Comparison of ENCODE assay signal across 19 cellular contexts in genomic region chr1:92503926-92504750, GRCh38. TPM values are rescaled to one million over a fixed set of nuclear protein-coding genes. Genes with fewer than 3 reads are reported as not detected.
DNase-seq lines count a peak whose midpoint lies in the region; ATAC-seq and TF ChIP-seq lines count a peak whose summit lies in the region.
"Had no signal": no experiment of that assay in that cellular context is flagged by ENCODE, and none has a peak within 500 bp of the region (broad histone marks: within the 10 kb centered on the region; RNA-seq: fewer than 3 reads in every experiment).

No MANE protein-coding gene starts in this region.

- no peak overlapping the region for H3K27ac ChIP-seq in gastroesophageal sphincter
- H3K27ac ChIP-seq: transverse colon had no signal

- no peak for TF ChIP-seq EP300 in gastroesophageal sphincter (IDR thresholded peaks at IDR 0.05)

- POLR2A ChIA-PET in activated CD4-positive, alpha-beta T cell treated with anti-CD3 and anti-CD28 coated beads, Interleukin-2, amount 10 ng/mL, durations not matched to agents 7 days and 5 days (lab: Charles Lee): no interaction called here

- H3K4me3 ChIP-seq in gastroesophageal sphincter: no peak overlapping the region
- H3K4me3 ChIP-seq: GM23338, transverse colon had no signal

- intact Hi-C loops in activated T-helper 2 cell treated with anti-CD3 and anti-CD28 coated beads, Interferon-gamma antibody, Interleukin-2, Interleukin-4, amounts not matched to agents 10 μg/mL and 5 μg/mL and 100 μg/mL, durations not matched to agents 14 hours and 24 hours and 36 hours (cut with micrococcal nuclease): loop anchor here (2.0 kb wide), 1 partner anchor 17 kb away; the partner anchor contains the start of gene GFI1
- intact Hi-C loops in Calu3 (cut with micrococcal nuclease; ENCODE audit: unreplicated experiment): no loop called here

- H3K9me3 ChIP-seq in gastroesophageal sphincter: no peaks in the 10 kb centered on the region
- H3K9me3 ChIP-seq: transverse colon had no signal

- H3K4me1 Mint-ChIP-seq in activated CD4-positive, alpha-beta T cell treated with anti-CD3 and anti-CD28 coated beads, Interleukin-2, amount 10 ng/mL, durations not matched to agents 7 days and 5 days: peaks cover 35% of the 10 kb centered on the region
- H3K4me1 Mint-ChIP-seq in activated T-helper 2 cell treated with anti-CD3 and anti-CD28 coated beads, Interferon-gamma antibody, Interleukin-2, Interleukin-4, amounts not matched to agents 10 μg/mL and 5 μg/mL and 100 μg/mL, durations not matched to agents 14 hours and 24 hours and 36 hours (ENCODE audit: low read depth): peaks cover 41% of the 10 kb centered on the region
- peaks cover 13% of the 10 kb centered on the region for H3K4me1 Mint-ChIP-seq in Calu3 (ENCODE audit: low read depth, unreplicated experiment)
- H3K4me1 Mint-ChIP-seq: GM23338, neural crest cell had no signal

- CTCF ChIA-PET in activated CD4-positive, alpha-beta T cell treated with anti-CD3 and anti-CD28 coated beads, Interleukin-2, amount 10 ng/mL, durations not matched to agents 7 days and 5 days (lab: Charles Lee): interaction anchor here (0.7 to 1.3 kb wide), 5 partner anchors 13 to 26 kb away, joined by 3 to 4 read pairs (median 3); partner anchors contain the start of gene GFI1
- CTCF ChIA-PET in Calu3 (lab: Charles Lee): interaction anchor here (0.5 to 1.5 kb wide), 2 partner anchors 24 to 57 kb away, joined by 3 to 4 read pairs; no protein-coding TSS in a partner anchor

- ATAC-seq in HG03354 (IDR thresholded peaks at IDR 0.05; ENCODE audit: poor library complexity, severe bottlenecking, unreplicated experiment) (peak; percentile 26), gastroesophageal sphincter (no peak), GM21360 (IDR thresholded peaks at IDR 0.05; ENCODE audit: unreplicated experiment) (no peak)
- ATAC-seq: GM23338 had no signal

- peak overlapping the region; percentile 60 for H3K27ac Mint-ChIP-seq in activated CD4-positive, alpha-beta T cell treated with anti-CD3 and anti-CD28 coated beads, Interleukin-2, amount 10 ng/mL, durations not matched to agents 7 days and 5 days
- peak overlapping the region; percentile 66 for H3K27ac Mint-ChIP-seq in activated T-helper 2 cell treated with anti-CD3 and anti-CD28 coated beads, Interferon-gamma antibody, Interleukin-2, Interleukin-4, amounts not matched to agents 10 μg/mL and 5 μg/mL and 100 μg/mL, durations not matched to agents 14 hours and 24 hours and 36 hours
- H3K27ac Mint-ChIP-seq in Calu3 (ENCODE audit: unreplicated experiment): no peak overlapping the region
- H3K27ac Mint-ChIP-seq: GM23338, immature natural killer cell had no signal

- H3K36me3 Mint-ChIP-seq in activated CD4-positive, alpha-beta T cell treated with anti-CD3 and anti-CD28 coated beads, Interleukin-2, amount 10 ng/mL, durations not matched to agents 7 days and 5 days (ENCODE audit: low read depth): no peaks in the 10 kb centered on the region
- peaks cover 26% of the 10 kb centered on the region for H3K36me3 Mint-ChIP-seq in activated T-helper 2 cell treated with anti-CD3 and anti-CD28 coated beads, Interferon-gamma antibody, Interleukin-2, Interleukin-4, amounts not matched to agents 10 μg/mL and 5 μg/mL and 100 μg/mL, durations not matched to agents 14 hours and 24 hours and 36 hours (ENCODE audit: low read depth)
- H3K36me3 Mint-ChIP-seq in Calu3 (ENCODE audit: insufficient read depth, unreplicated experiment): no peaks in the 10 kb centered on the region
- H3K36me3 Mint-ChIP-seq: immature natural killer cell had no signal

- no peaks in the 10 kb centered on the region for H3K27me3 ChIP-seq in gastroesophageal sphincter
- H3K27me3 ChIP-seq: transverse colon had no signal

- no peaks in the 10 kb centered on the region for H3K4me1 ChIP-seq in gastroesophageal sphincter
- H3K4me1 ChIP-seq: transverse colon had no signal

- no peak for TF ChIP-seq POLR2A in gastroesophageal sphincter (IDR thresholded peaks at IDR 0.05)

- no peaks in the 10 kb centered on the region for H3K27me3 Mint-ChIP-seq in activated CD4-positive, alpha-beta T cell treated with anti-CD3 and anti-CD28 coated beads, Interleukin-2, amount 10 ng/mL, durations not matched to agents 7 days and 5 days
- H3K27me3 Mint-ChIP-seq in activated T-helper 2 cell treated with anti-CD3 and anti-CD28 coated beads, Interferon-gamma antibody, Interleukin-2, Interleukin-4, amounts not matched to agents 10 μg/mL and 5 μg/mL and 100 μg/mL, durations not matched to agents 14 hours and 24 hours and 36 hours (ENCODE audit: low read depth): no peaks in the 10 kb centered on the region
- H3K27me3 Mint-ChIP-seq in Calu3 (ENCODE audit: unreplicated experiment): no peaks in the 10 kb centered on the region
- H3K27me3 Mint-ChIP-seq: IgD-negative memory B cell had no signal

- no peak overlapping the region for H3K4me3 Mint-ChIP-seq in activated CD4-positive, alpha-beta T cell treated with anti-CD3 and anti-CD28 coated beads, Interleukin-2, amount 10 ng/mL, durations not matched to agents 7 days and 5 days
- no peak overlapping the region for H3K4me3 Mint-ChIP-seq in activated T-helper 2 cell treated with anti-CD3 and anti-CD28 coated beads, Interferon-gamma antibody, Interleukin-2, Interleukin-4, amounts not matched to agents 10 μg/mL and 5 μg/mL and 100 μg/mL, durations not matched to agents 14 hours and 24 hours and 36 hours (ENCODE audit: low read depth)
- H3K4me3 Mint-ChIP-seq in Calu3 (ENCODE audit: low read depth, unreplicated experiment): no peak overlapping the region
- H3K4me3 Mint-ChIP-seq: GM23338, IgD-negative memory B cell, immature natural killer cell, neural crest cell had no signal

- DNase-seq in activated CD4-positive, alpha-beta T cell treated with anti-CD3 and anti-CD28 coated beads, Interleukin-2, amount 10 ng/mL, durations not matched to agents 7 days and 5 days: no peak
- no peak for DNase-seq in activated CD4-positive, alpha-beta T cell treated with anti-CD3 and anti-CD28 coated beads, Interleukin-2, amount 50 U/mL, for 48 hours
- DNase-seq in activated T-helper 2 cell treated with anti-CD3 and anti-CD28 coated beads, Interferon-gamma antibody, Interleukin-2, Interleukin-4, amounts not matched to agents 10 μg/mL and 5 μg/mL and 100 μg/mL, durations not matched to agents 14 hours and 24 hours and 36 hours (ENCODE audit: low spot score): no peak
- DNase-seq in smooth muscle cell of the brain vasculature (ENCODE audit: low read depth, low spot score): peak; percentile 29
- DNase-seq in Calu3: no peak
- DNase-seq: COR-L47; immature natural killer cell; NCI-H146; NCI-H446 treated with DMSO at 0.1 percent for 48 hours; stimulated activated CD4-positive, alpha-beta T cell treated with anti-CD3 and anti-CD28 coated beads, Interleukin-1b, Interleukin-23, amount 100 ng/mL, for 48 hours; transverse colon had no signal

- TF ChIP-seq CTCF in Calu3 (IDR thresholded peaks at IDR 0.05; ENCODE audit: unreplicated experiment) (no peak), gastroesophageal sphincter (IDR thresholded peaks at IDR 0.05) (no peak)

- 55 to 59% methylated on average over 8 to 11 of the region's 11 CpGs for WGBS in gastroesophageal sphincter (ENCODE audit: low coverage in 1 of 2), 2 donors

- H3K36me3 ChIP-seq in gastroesophageal sphincter: no peaks in the 10 kb centered on the region
- H3K36me3 ChIP-seq: transverse colon had no signal

- BruUV-seq in Calu3 (replicated peaks; lab: Mats Ljungman, UMichigan): no TSS peak

- H3K9me3 Mint-ChIP-seq in activated CD4-positive, alpha-beta T cell treated with anti-CD3 and anti-CD28 coated beads, Interleukin-2, amount 10 ng/mL, durations not matched to agents 7 days and 5 days: peaks cover 2% of the 10 kb centered on the region
- H3K9me3 Mint-ChIP-seq in activated T-helper 2 cell treated with anti-CD3 and anti-CD28 coated beads, Interferon-gamma antibody, Interleukin-2, Interleukin-4, amounts not matched to agents 10 μg/mL and 5 μg/mL and 100 μg/mL, durations not matched to agents 14 hours and 24 hours and 36 hours: no peaks in the 10 kb centered on the region
- H3K9me3 Mint-ChIP-seq in Calu3 (ENCODE audit: low read depth, unreplicated experiment): no peaks in the 10 kb centered on the region
- H3K9me3 Mint-ChIP-seq: GM23338, IgD-negative memory B cell, immature natural killer cell, neural crest cell had no signal

RNA-seq across cellular contexts. Expression of gene GFI1, which starts 17.4 kb away (rescaled TPM):
- 10 to 100 TPM; 47.8 to 49.6 TPM for total RNA-seq in activated CD4-positive, alpha-beta T cell treated with anti-CD3 and anti-CD28 coated beads, Interleukin-2, amount 10 ng/mL, durations not matched to agents 7 days and 5 days
- 93.8 and 99.4 TPM in 2 replicates for total RNA-seq in activated T-helper 2 cell treated with anti-CD3 and anti-CD28 coated beads, Interferon-gamma antibody, Interleukin-2, Interleukin-4, amounts not matched to agents 10 μg/mL and 5 μg/mL and 100 μg/mL, durations not matched to agents 14 hours and 24 hours and 36 hours
- total RNA-seq in Calu3 (2022) (0.31 and 0.47 TPM in 2 replicates), gastroesophageal sphincter (under 1 TPM in 3 of 4 donors, not detected in 1; 0.27 to 0.94 (median 0.59) TPM)
- total RNA-seq: chondrocyte, lung microvascular endothelial cell had no signal

Comparison
In these comparisons a context has a peak if more than half of its experiments do, and no peak if none do; other contexts are left out.
1. RNA of gene GFI1, which starts 17.4 kb away (total RNA-seq): 93.8 to 99.4 TPM in activated T-helper 2 cell treated with anti-CD3 and anti-CD28 coated beads, Interferon-gamma antibody, Interleukin-2, Interleukin-4, amounts not matched to agents 10 μg/mL and 5 μg/mL and 100 μg/mL, durations not matched to agents 14 hours and 24 hours and 36 hours and 47.8 to 49.6 TPM in activated CD4-positive, alpha-beta T cell treated with anti-CD3 and anti-CD28 coated beads, Interleukin-2, amount 10 ng/mL, durations not matched to agents 7 days and 5 days; 0.27 to 0.94 TPM in gastroesophageal sphincter and 0.31 to 0.47 TPM in Calu3; every median in the first group is over 10 times any median in the second.